Comparison of ENCODE assay signal across 11 cellular contexts in the genomic region with DNA sequence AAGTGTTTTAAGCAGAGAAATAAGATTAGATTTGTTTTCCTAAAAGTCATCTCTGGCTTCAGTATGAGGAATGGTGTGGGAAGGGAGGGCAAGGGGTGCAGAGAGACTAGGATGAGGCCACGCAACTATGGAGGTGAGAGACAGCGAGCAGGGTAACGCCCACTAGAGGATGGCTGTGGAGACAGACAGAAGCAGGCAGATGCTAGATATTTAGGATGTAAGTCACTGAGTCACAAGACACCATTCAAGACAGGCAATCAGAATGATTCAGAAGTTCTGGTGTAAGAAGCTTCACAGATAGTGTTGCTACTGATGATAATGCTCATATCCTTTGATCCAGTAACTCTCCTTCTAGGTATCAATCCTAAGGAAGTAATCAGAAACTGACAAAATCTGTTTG. TPM values are rescaled to one million over a fixed set of nuclear protein-coding genes. Genes with fewer than 3 reads are reported as not detected.
DNase-seq lines count a peak whose midpoint lies in the region; ATAC-seq, FAIRE-seq and TF ChIP-seq lines count a peak whose summit lies in the region.
"Had no signal": no experiment of that assay in that cellular context is flagged by ENCODE, and none has a peak within 500 bp of the region (broad histone marks: within the 10 kb centered on the region; RNA-seq: fewer than 3 reads in every experiment).

No MANE protein-coding gene starts in this region.

- H2BK120ac ChIP-seq in H1 (replicated peaks; ENCODE audit: low read depth, low read length) (no peak overlapping the region), trophoblast cell (ENCODE audit: insufficient read depth, low read length, poor library complexity) (no peak overlapping the region)

- H3K27me3 ChIP-seq in H1 (replicated peaks in 1 of 4; ENCODE audit: control insufficient read depth in 3 of 4, extremely low read depth in 1 of 4, insufficient read depth in 3 of 4, low read length in 3 of 4) (no peaks in the 10 kb centered on the region), trophoblast cell (ENCODE audit: insufficient read depth, low read length) (no peaks in the 10 kb centered on the region), suprapubic skin (no peaks in the 10 kb centered on the region)

- H3K79me1 ChIP-seq in H1 (ENCODE audit: low read depth, low read length): no peaks in the 10 kb centered on the region
- no peaks in the 10 kb centered on the region for H3K79me1 ChIP-seq in trophoblast cell (ENCODE audit: low read length)

- no peaks in the 10 kb centered on the region; the same call in 1 of the 2 replicates for H3K23me2 ChIP-seq in H1 (ENCODE audit: low read depth, low read length)

- in situ Hi-C loops in KBM-7 (cut with MboI; ENCODE audit: low pct_unique_long_range_greater_than_20kb, low sequenced_read_pairs): no loop called here

- 64% methylated on average over 3 of the region's 3 CpGs; no CpG with 5 or more reads in 1 of the 2 experiments for WGBS in H1 (ENCODE audit: extremely low coverage in 1 of 2, insufficient coverage in 1 of 2, insufficient read length in 1 of 2, insufficient replicate concordance in 2 of 2, low coverage in 1 of 2, low lambda C conversion rate in 2 of 2, missing lambda C conversion rate in 1 of 2), 2 experiments
- no CpG with 5 or more reads among the region's 3 CpGs for WGBS in trophoblast cell (ENCODE audit: extremely low coverage, insufficient coverage, insufficient read length)
- WGBS in suprapubic skin: 92% methylated on average over 3 of the region's 3 CpGs

- H3K23ac ChIP-seq in H1 (ENCODE audit: insufficient read length) (no peak overlapping the region), trophoblast cell (ENCODE audit: low read length) (no peak overlapping the region)

- no peak overlapping the region for H4K5ac ChIP-seq in H1 (ENCODE audit: insufficient read length, low read depth, low read length)

- no peak overlapping the region for H2BK20ac ChIP-seq in H1 (ENCODE audit: low read length)

- H3K14ac ChIP-seq in H1 (ENCODE audit: insufficient read length): no peak overlapping the region
- H3K14ac ChIP-seq in trophoblast cell (ENCODE audit: low read length): no peak overlapping the region

- no peak overlapping the region for H4K91ac ChIP-seq in H1 (replicated peaks; ENCODE audit: insufficient read length, low read length)
- peak overlapping the region; percentile 8 for H4K91ac ChIP-seq in trophoblast cell (ENCODE audit: low read depth, low read length)

- H2AFZ ChIP-seq in H1 (ENCODE audit: low read length): no peak overlapping the region
- no peak overlapping the region for H2AFZ ChIP-seq in trophoblast cell (ENCODE audit: insufficient read depth, low read length, poor library complexity)

- peaks cover 0 to 4% (median under 1%) of the 10 kb centered on the region in 4 experiments; a peak in 2 of 7 replicates for H3K4me1 ChIP-seq in H1 (replicated peaks in 1 of 4; ENCODE audit: control insufficient read depth in 3 of 4, insufficient read depth in 4 of 4, low read length in 3 of 4)
- H3K4me1 ChIP-seq in trophoblast cell (ENCODE audit: control insufficient read depth in 1 of 2, insufficient read depth in 2 of 2, low read length in 2 of 2): no peaks in the 10 kb centered on the region
- no peaks in the 10 kb centered on the region for H3K4me1 ChIP-seq in suprapubic skin

- no peak overlapping the region for H2BK15ac ChIP-seq in H1 (ENCODE audit: low read length)

- peak; percentile 15 to 62 (median 57); a peak in 3 of 4 replicates for TF ChIP-seq CTCF in H1 (IDR thresholded peaks at IDR 0.05; ENCODE audit: control extremely low read depth in 1 of 3, insufficient read depth in 1 of 3, low read depth in 1 of 3, low read length in 3 of 3)
- no peak for TF ChIP-seq CTCF in suprapubic skin (IDR thresholded peaks at IDR 0.05)

- peak; percentile 11 for ATAC-seq in GM18511 (IDR thresholded peaks at IDR 0.05; ENCODE audit: unreplicated experiment)

- no peak overlapping the region for H2BK12ac ChIP-seq in H1 (ENCODE audit: low read depth, low read length)
- no peak overlapping the region for H2BK12ac ChIP-seq in trophoblast cell (ENCODE audit: low read length)

- no peak overlapping the region for H3K56ac ChIP-seq in H1 (replicated peaks; ENCODE audit: insufficient read length, low read depth, low read length)

- no peak overlapping the region for H2BK5ac ChIP-seq in H1 (ENCODE audit: low read depth, low read length)
- no peak overlapping the region for H2BK5ac ChIP-seq in trophoblast cell (ENCODE audit: low read depth, low read length, poor library complexity)

- no peak overlapping the region for H3K4ac ChIP-seq in H1 (replicated peaks; ENCODE audit: insufficient read length, low read depth, low read length)
- H3K4ac ChIP-seq in trophoblast cell (ENCODE audit: low read depth, low read length): no peak overlapping the region

- H3K4me2 ChIP-seq in H1 (ENCODE audit: insufficient read depth in 1 of 2, low read depth in 2 of 2, low read length in 2 of 2): no peak overlapping the region
- no peak overlapping the region for H3K4me2 ChIP-seq in trophoblast cell (ENCODE audit: low read length)

- CTCF ChIA-PET in H1 (lab: Charles Lee; ENCODE audit: partially characterized antibody): interaction anchor here (0.6 to 1.9 kb wide), 10 partner anchors 12 to 344 kb away, joined by 3 to 8 read pairs (median 4); no protein-coding TSS in a partner anchor

- no peaks in the 10 kb centered on the region for H3K79me2 ChIP-seq in H1 (ENCODE audit: control insufficient read depth in 1 of 2, insufficient read depth in 2 of 2, low read length in 2 of 2)
- H3K79me2 ChIP-seq in trophoblast cell (ENCODE audit: control insufficient read depth, insufficient read depth, low read length, poor library complexity): no peaks in the 10 kb centered on the region

- H3K36me3 ChIP-seq in H1 (ENCODE audit: control insufficient read depth in 2 of 4, insufficient read depth in 4 of 4, low read length in 3 of 4) (no peaks in the 10 kb centered on the region; a peak in 2 of 8 replicates), trophoblast cell (ENCODE audit: control insufficient read depth in 1 of 2, insufficient read depth in 2 of 2, low read length in 2 of 2) (no peaks in the 10 kb centered on the region), suprapubic skin (peaks cover 7% of the 10 kb centered on the region)

- peak in 1 of 2 experiments; percentile 34; a peak in 1 of 4 replicates for TF ChIP-seq RAD21 in H1 (IDR thresholded peaks at IDR 0.05 in 1 of 2, conservative IDR thresholded peaks at IDR 0.05 in 1 of 2; ENCODE audit: low read depth in 2 of 2, low read length in 2 of 2)

- TF ChIP-seq EP300 in H1 (IDR thresholded peaks at IDR 0.05; ENCODE audit: borderline replicate concordance in 1 of 2, low read depth in 2 of 2, low read length in 2 of 2) (no peak), suprapubic skin (IDR thresholded peaks at IDR 0.05) (no peak)

- H4K20me1 ChIP-seq in H1 (replicated peaks in 1 of 2; ENCODE audit: control insufficient read depth in 1 of 2, insufficient read depth in 2 of 2, low read length in 2 of 2): no peaks in the 10 kb centered on the region

- POLR2A ChIA-PET in H1 (lab: Charles Lee; ENCODE audit: partially characterized antibody): interaction anchor here (0.8 to 1.3 kb wide), 3 partner anchors 12 to 19 kb away, joined by 3 to 5 read pairs (median 3); partner anchors contain the start of gene HSPBAP1

- H3K4me3 ChIP-seq in H1 (ENCODE audit: extremely low read depth in 1 of 4, insufficient read depth in 2 of 4, low read depth in 3 of 4, low read length in 4 of 4) (no peak overlapping the region), trophoblast cell (ENCODE audit: low read depth, low read length) (no peak overlapping the region), suprapubic skin (no peak overlapping the region)

- H3K9ac ChIP-seq in H1 (replicated peaks in 1 of 4; ENCODE audit: extremely low read depth in 1 of 4, low read depth in 3 of 4, low read length in 3 of 4) (no peak overlapping the region), trophoblast cell (ENCODE audit: low read length) (no peak overlapping the region)

- no peak overlapping the region for H4K8ac ChIP-seq in H1 (ENCODE audit: extremely low read depth, insufficient read depth, low read length)
- H4K8ac ChIP-seq in trophoblast cell (ENCODE audit: low read depth, low read length): no peak overlapping the region

- H2AK5ac ChIP-seq in H1 (ENCODE audit: low read depth, low read length): no peak overlapping the region
- H2AK5ac ChIP-seq in trophoblast cell (ENCODE audit: low read length): no peak overlapping the region

- H4K12ac ChIP-seq in trophoblast cell (ENCODE audit: low read depth, low read length): no peak overlapping the region

- no peaks in the 10 kb centered on the region for H3K9me3 ChIP-seq in H1 (ENCODE audit: insufficient read depth in 2 of 2, low read depth in 1 of 2, low read length in 1 of 2)
- no peaks in the 10 kb centered on the region for H3K9me3 ChIP-seq in trophoblast cell (ENCODE audit: insufficient read depth, low read depth, low read length)
- H3K9me3 ChIP-seq in suprapubic skin: no peaks in the 10 kb centered on the region

- no peak overlapping the region for H3K18ac ChIP-seq in H1 (ENCODE audit: extremely low read depth, low read length)
- H3K18ac ChIP-seq in trophoblast cell (ENCODE audit: low read length): no peak overlapping the region

- TF ChIP-seq POLR2A in H1 (IDR thresholded peaks at IDR 0.05; ENCODE audit: control extremely low read depth in 1 of 2, low read depth in 2 of 2, low read length in 2 of 2): no peak
- TF ChIP-seq POLR2A in suprapubic skin (IDR thresholded peaks at IDR 0.05): no peak

- H3K27ac ChIP-seq in H1 (ENCODE audit: low read depth, low read length) (no peak overlapping the region), trophoblast cell (ENCODE audit: low read depth, low read length) (peak overlapping the region; percentile 28), suprapubic skin (no peak overlapping the region)

- DNase-seq in HT1080 (ENCODE audit: low read depth) (peak; percentile 62), H1 (ENCODE audit: low read depth in 1 of 2, low spot score in 2 of 2) (no peak), trophoblast cell (peak; percentile 55 to 73), KBM-7 (no peak), suprapubic skin (ENCODE audit: low spot score in 2 of 2) (no peak), NCI-H1436 (lab: John Stamatoyannopoulos, UW) (no peak)
- DNase-seq in activated T-cell treated with anti-CD3 and anti-CD28 coated beads, Interleukin-2, amount 50 U/mL, for 1 hour: no peak
- DNase-seq: activated CD4-positive, alpha-beta memory T cell treated with anti-CD3 and anti-CD28 coated beads, Interleukin-2, amount 10 ng/mL, durations not matched to agents 7 days and 5 days; DMS79; posterior cingulate gyrus had no signal

- FAIRE-seq in H1 (lab: Jason Lieb, UNC): peak; percentile 24

RNA-seq across cellular contexts. Expression of gene HSPBAP1, which starts 19.1 kb away (rescaled TPM):
- total RNA-seq in HT1080 (2014; rRNA removed; shearing (Covaris generic)): 16.4 and 18.1 TPM in 2 replicates
- 11.9 and 13.7 TPM in 2 replicates for polyA plus RNA-seq in HT1080 (2015; cell fraction: cytosol; rRNA removed)
- polyA plus RNA-seq in HT1080 (2015; cell fraction: nucleus; rRNA removed): 36.0 and 38.0 TPM in 2 replicates
- total RNA-seq in H1 (2021; fragmentation: NEBNext Ultra II Directional; extraction: Animal tissue kit (Norgen Biotek cat#: 25700)): 8.3 and 8.7 TPM in 2 replicates
- 3.8 and 7.5 TPM in 2 replicates for polyA plus RNA-seq in H1 (2011; rRNA removed)
- 7.8 TPM for polyA plus RNA-seq in H1 (2011; cell fraction: cytosol; rRNA removed)
- 5.4 TPM for polyA plus RNA-seq in H1 (2011; cell fraction: nucleus; rRNA removed)
- polyA plus RNA-seq in H1 (2012, experiment 1 of 2): 7.9 to 11.5 TPM (median 8.5 TPM) in 4 replicates
- polyA plus RNA-seq in H1 (2012, experiment 2 of 2): 1.1 TPM
- polyA plus RNA-seq in H1 (2013, experiment 1 of 2): 7.1 TPM
- 6.2 TPM for polyA plus RNA-seq in H1 (2013, experiment 2 of 2)
- 9.9 and 10.5 TPM in 2 replicates for polyA minus RNA-seq in H1 (2011; rRNA and poly(A)+ RNA removed)
- polyA minus RNA-seq in H1 (2011; cell fraction: cytosol; rRNA and poly(A)+ RNA removed): 4.4 TPM
- 14.0 TPM for polyA minus RNA-seq in H1 (2011; cell fraction: nucleus; rRNA and poly(A)+ RNA removed)
- 4.5 and 4.8 TPM in 2 replicates for polyA plus RNA-seq in trophoblast cell (2013)
- 10 to 100 TPM in 3 of 4 donors, 1 to 10 TPM in 1; 8.8 to 32.8 (median 15.7) TPM for total RNA-seq in suprapubic skin

RNA-seq across cellular contexts. Expression of gene SLC49A4, which starts 20.3 kb away (rescaled TPM):
- 24.3 and 25.5 TPM in 2 replicates for total RNA-seq in HT1080 (2014; rRNA removed; shearing (Covaris generic))
- 18.1 and 22.7 TPM in 2 replicates for polyA plus RNA-seq in HT1080 (2015; cell fraction: cytosol; rRNA removed)
- 16.8 and 19.0 TPM in 2 replicates for polyA plus RNA-seq in HT1080 (2015; cell fraction: nucleus; rRNA removed)
- 10.2 and 10.5 TPM in 2 replicates for total RNA-seq in H1 (2021; fragmentation: NEBNext Ultra II Directional; extraction: Animal tissue kit (Norgen Biotek cat#: 25700))
- polyA plus RNA-seq in H1 (2011; rRNA removed): 5.5 and 9.5 TPM in 2 replicates
- 8.2 TPM for polyA plus RNA-seq in H1 (2011; cell fraction: cytosol; rRNA removed)
- 3.3 TPM for polyA plus RNA-seq in H1 (2011; cell fraction: nucleus; rRNA removed)
- 6.5 to 8.5 TPM (median 7.1 TPM) in 4 replicates for polyA plus RNA-seq in H1 (2012, experiment 1 of 2)
- polyA plus RNA-seq in H1 (2012, experiment 2 of 2): 2.9 TPM
- polyA plus RNA-seq in H1 (2013, experiment 1 of 2): 9.1 TPM
- 12.1 TPM for polyA plus RNA-seq in H1 (2013, experiment 2 of 2)
- 8.5 and 11.3 TPM in 2 replicates for polyA minus RNA-seq in H1 (2011; rRNA and poly(A)+ RNA removed)
- polyA minus RNA-seq in H1 (2011; cell fraction: cytosol; rRNA and poly(A)+ RNA removed): 5.7 TPM
- polyA minus RNA-seq in H1 (2011; cell fraction: nucleus; rRNA and poly(A)+ RNA removed): 12.4 TPM
- polyA plus RNA-seq in trophoblast cell (2013): 47.7 and 51.5 TPM in 2 replicates
- total RNA-seq in suprapubic skin: 10 to 100 TPM; 20.9 to 34.0 (median 32.1) TPM

Comparison
In these comparisons a context has a peak if more than half of its experiments do, and no peak if none do; other contexts are left out.
1. DNase-seq: peak in HT1080 (single experiment) and trophoblast cell (2 of 2); none in H1 (0 of 2), KBM-7 (single experiment), suprapubic skin (0 of 2), activated T-cell treated with anti-CD3 and anti-CD28 coated beads, Interleukin-2, amount 50 U/mL, for 1 hour (single experiment) and NCI-H1436 (single experiment).
2. CTCF ChIP-seq: peak in H1 (3 of 3); none in suprapubic skin (0 of 2).